Comparison of ENCODE assay signal across 18 cellular contexts in the genomic region with DNA sequence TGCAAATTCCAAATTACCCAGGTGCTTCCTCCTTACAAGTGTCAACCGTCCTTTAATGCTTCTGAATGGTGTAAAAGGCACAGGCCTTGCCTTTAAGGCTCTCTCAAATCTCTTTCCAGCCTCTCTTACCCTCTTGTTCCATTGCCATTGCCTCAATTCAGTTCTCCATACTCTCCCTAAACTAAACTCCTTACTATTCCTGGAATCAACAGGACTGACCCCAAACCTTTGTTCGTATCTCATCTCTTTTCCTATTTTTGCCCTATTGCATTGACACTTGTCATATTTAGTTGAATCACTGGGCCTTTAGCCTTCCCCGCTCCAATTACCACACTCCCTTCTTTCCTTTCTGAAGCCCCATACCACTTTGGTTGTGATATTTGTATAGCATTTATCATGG. TPM values are rescaled to one million over a fixed set of nuclear protein-coding genes. Genes with fewer than 3 reads are reported as not detected.
A peak's percentile ranks its signal among the peaks of the same experiment; 100 is the strongest.
DNase-seq lines count a peak whose midpoint lies in the region; ATAC-seq and TF ChIP-seq lines count a peak whose summit lies in the region.
"Had no signal": no experiment of that assay in that cellular context is flagged by ENCODE, and none has a peak within 500 bp of the region (broad histone marks: within the 10 kb centered on the region; RNA-seq: fewer than 3 reads in every experiment).

No MANE protein-coding gene starts in this region.

- peak overlapping the region; percentile 14 to 78 (median 66); a peak in 19 of 22 replicates for H3K27ac ChIP-seq in BLaER1 treated with 17β-estradiol and CSF1 and Interleukin-3, amounts not matched to agents 10 nM and 100 nM
- H3K27ac ChIP-seq in PC-9 (peak overlapping the region; percentile 92), left lung (peak overlapping the region; percentile 82 to 98), skin epidermis (peak overlapping the region in 16 of 21 experiments; percentile 25 to 99 (median 54)), brain microvascular endothelial cell (no peak overlapping the region)
- H3K27ac ChIP-seq: cardiac muscle cell, uterus had no signal

- peak overlapping the region in 1 of 11 experiments; percentile 41; a peak in 1 of 22 replicates for H3K9ac ChIP-seq in BLaER1 treated with 17β-estradiol and CSF1 and Interleukin-3, amounts not matched to agents 10 nM and 100 nM

- no peak for DNase-seq in PC-9
- no peak for DNase-seq in left lung
- DNase-seq in AG20443 (ENCODE audit: low spot score), result no peak
- no peak for DNase-seq in brain microvascular endothelial cell
- no peak for DNase-seq in NCI-H526 (lab: John Stamatoyannopoulos, UW)
- DNase-seq: activated CD4-positive, CD25-positive, alpha-beta regulatory T cell treated with anti-CD3 and anti-CD28 coated beads, Interleukin-2, amount 50 U/mL, for 72 hours; activated naive CD8-positive, alpha-beta T cell treated with anti-CD3 and anti-CD28 coated beads, Interleukin-2, amount 50 U/mL, for 24 hours; left colon; NCI-H1694; NCI-H748 treated with DMSO at 0.1 percent for 48 hours; stimulated activated naive CD4-positive, alpha-beta T cell treated with Interleukin-2 at 50 U/mL for 16 hours; uterus had no signal

- H3K4me1 ChIP-seq in BLaER1 treated with 17β-estradiol and CSF1 and Interleukin-3, amounts not matched to agents 10 nM and 100 nM, result peaks cover 17 to 67% (median 44%) of the 10 kb centered on the region in 10 experiments
- peaks cover 61% of the 10 kb centered on the region for H3K4me1 ChIP-seq in PC-9 (replicated peaks; ENCODE audit: insufficient read depth)
- H3K4me1 ChIP-seq in left lung, result peaks cover 8 to 63% of the 10 kb centered on the region in 2 donors
- H3K4me1 ChIP-seq: uterus had no signal

- H3K4me2 ChIP-seq in BLaER1 treated with 17β-estradiol and CSF1 and Interleukin-3, amounts not matched to agents 10 nM and 100 nM, result peak overlapping the region; percentile 34 to 82 (median 64)
- H3K4me2 ChIP-seq in PC-9, result peak overlapping the region; percentile 85

- CTCF ChIA-PET in PC-9 (lab: Charles Lee), result no interaction called here

- peaks cover 0 to 5% (median 0%) of the 10 kb centered on the region in 11 experiments; a peak in 2 of 22 replicates for H3K36me3 ChIP-seq in BLaER1 treated with 17β-estradiol and CSF1 and Interleukin-3, amounts not matched to agents 10 nM and 100 nM
- H3K36me3 ChIP-seq in PC-9 (ENCODE audit: low read depth) (0 out of 2 replicates have a peak, but pooled peaks cover 2% of the 10 kb centered on the region), left lung (no peaks in the 10 kb centered on the region), brain microvascular endothelial cell (replicated peaks) (no peaks in the 10 kb centered on the region)
- H3K36me3 ChIP-seq: cardiac muscle cell, uterus had no signal

- TF ChIP-seq CTCF in PC-9 (conservative IDR thresholded peaks at IDR 0.05), result no peak
- TF ChIP-seq CTCF in left lung (IDR thresholded peaks at IDR 0.05), result no peak
- no peak for TF ChIP-seq CTCF in brain microvascular endothelial cell (IDR thresholded peaks at IDR 0.05; ENCODE audit: low read depth, low read length, missing control alignments)

- peaks cover 8% of the 10 kb centered on the region for H3K79me2 ChIP-seq in PC-9 (ENCODE audit: low read depth)

- no peak overlapping the region for H2AFZ ChIP-seq in PC-9

- H3F3A ChIP-seq in PC-9 (ENCODE audit: insufficient read depth, low read depth), result peaks cover 25% of the 10 kb centered on the region

- in situ Hi-C loops in brain microvascular endothelial cell (cut with HindIII; ENCODE audit: low pct_ligation_motif_present, low sequenced_read_pairs), result no loop called here

- ATAC-seq in left lung, result no peak
- no peak for ATAC-seq in GM18517 (IDR thresholded peaks at IDR 0.05; ENCODE audit: unreplicated experiment)
- ATAC-seq: activated naive CD8-positive, alpha-beta T cell treated with anti-CD3 and anti-CD28 coated beads, Interleukin-2, amount 50 U/mL, for 24 hours; left colon; Panc1; sciatic nerve had no signal

- H3K9me3 ChIP-seq in BLaER1 treated with 17β-estradiol and CSF1 and Interleukin-3, amounts not matched to agents 10 nM and 100 nM (replicated peaks in 1 of 11), result no peaks in the 10 kb centered on the region
- H3K9me3 ChIP-seq in PC-9 (ENCODE audit: insufficient read depth, low read depth) (no peaks in the 10 kb centered on the region), left lung (no peaks in the 10 kb centered on the region)
- H3K9me3 ChIP-seq: uterus had no signal

- POLR2A ChIA-PET in PC-9 (lab: Charles Lee; ENCODE audit: unreplicated experiment), result no interaction called here

- no peak overlapping the region for H3K4me3 ChIP-seq in BLaER1 treated with 17β-estradiol and CSF1 and Interleukin-3, amounts not matched to agents 10 nM and 100 nM
- H3K4me3 ChIP-seq in PC-9 (no peak overlapping the region), left lung (no peak overlapping the region), skin epidermis (no peak overlapping the region), brain microvascular endothelial cell (ENCODE audit: low read depth, low read length) (no peak overlapping the region)
- H3K4me3 ChIP-seq: cardiac muscle cell, uterus had no signal

- no TSS peak for BruUV-seq in PC-9 (replicated peaks; lab: Mats Ljungman, UMichigan)

- H3K9me2 ChIP-seq in PC-9 (ENCODE audit: insufficient read depth), result no peaks in the 10 kb centered on the region

- H4K20me1 ChIP-seq in BLaER1 treated with 17β-estradiol and CSF1 and Interleukin-3, amounts not matched to agents 10 nM and 100 nM, result peaks cover 0 to 4% (median 0%) of the 10 kb centered on the region in 11 experiments; a peak in 2 of 22 replicates
- no peaks in the 10 kb centered on the region for H4K20me1 ChIP-seq in PC-9 (ENCODE audit: insufficient read depth)

- intact Hi-C loops in PC-9 (cut with micrococcal nuclease; ENCODE audit: unreplicated experiment) (no loop called here), left lung (cut with DNase I) (no loop called here)

- H3K27me3 ChIP-seq in BLaER1 treated with 17β-estradiol and CSF1 and Interleukin-3, amounts not matched to agents 10 nM and 100 nM, result no peaks in the 10 kb centered on the region
- H3K27me3 ChIP-seq in PC-9 (ENCODE audit: insufficient read depth, low read depth) (no peaks in the 10 kb centered on the region), left lung (no peaks in the 10 kb centered on the region), brain microvascular endothelial cell (replicated peaks) (no peaks in the 10 kb centered on the region)
- H3K27me3 ChIP-seq: cardiac muscle cell, uterus had no signal

RNA-seq across cellular contexts. Expression of a gene that starts 3.9 kb away (rescaled TPM):
- total RNA-seq in PC-9 (2021) (45.9 and 46.4 TPM in 2 replicates), left lung (100 to 1,000 TPM; 261 to 593 TPM)
